ENCODE assay signal across 23 cellular contexts in genomic region chr18:50076245-50076644, GRCh38.
DNase-seq lines count a peak whose midpoint lies in the region; ATAC-seq, FAIRE-seq and TF ChIP-seq lines count a peak whose summit lies in the region.
"Had no signal": no experiment of that assay in that cellular context is flagged by ENCODE, and none has a peak within 500 bp of the region (broad histone marks: within the 10 kb centered on the region; RNA-seq: fewer than 3 reads in every experiment).

No MANE protein-coding gene starts in this region.

- 0 out of 2 replicates have a peak, but pooled peaks cover 4% of the 10 kb centered on the region for H3K9me3 ChIP-seq in BLaER1
- H3K9me3 ChIP-seq in Loucy (ENCODE audit: insufficient read depth, low read depth, low read length) = no peaks in the 10 kb centered on the region
- H3K9me3 ChIP-seq in gastrocnemius medialis = no peaks in the 10 kb centered on the region

- no peak overlapping the region for H2BK120ac ChIP-seq in mesendoderm (ENCODE audit: low read depth, low read length)

- no peaks in the 10 kb centered on the region for H3F3A ChIP-seq in Loucy (ENCODE audit: low read depth)

- no peak overlapping the region for H2BK5ac ChIP-seq in mesendoderm (ENCODE audit: low read length)

- H4K8ac ChIP-seq in mesendoderm (ENCODE audit: low read depth, low read length) = no peak overlapping the region

- H3K4me1 ChIP-seq in BLaER1 (peaks cover 23% of the 10 kb centered on the region), Loucy (ENCODE audit: insufficient read depth, low read length, poor library complexity, severe bottlenecking) (peaks cover 6% of the 10 kb centered on the region), mesendoderm (ENCODE audit: control insufficient read depth, low read depth, low read length) (peaks cover 3% of the 10 kb centered on the region), gastrocnemius medialis (peaks cover 0 to 9% of the 10 kb centered on the region in 2 donors)

- no peaks in the 10 kb centered on the region for H3K9me2 ChIP-seq in Loucy (replicated peaks; ENCODE audit: low read depth, low read length)

- intact Hi-C loops in Right ventricle myocardium inferior (cut with DNase I) = no loop called here
- intact Hi-C loops in gastrocnemius medialis (cut with DNase I; ENCODE audit: low total_unique reads) = no loop called here

- no peak overlapping the region for H3K18ac ChIP-seq in mesendoderm (ENCODE audit: low read length)

- no CpG with 5 or more reads among the region's 7 CpGs for WGBS in mesendoderm (ENCODE audit: extremely low coverage, insufficient coverage, low lambda C conversion rate)

- DNase-seq in bronchial epithelial cell (ENCODE audit: low read depth) (no peak), mesendoderm (no peak), Right ventricle myocardium inferior (ENCODE audit: missing footprints) (no peak), gastrocnemius medialis (no peak), hippocampal formation (lab: John Stamatoyannopoulos, UW) (no peak)
- DNase-seq: EL, GF-D8, H7, HFFc6, KG1, NCI-H1105 treated with DMSO at 0.1 percent for 48 hours, NCI-H1694, NCI-H2081, NCI-H2171, NCI-H345, NCI-H526, PC-3, SHP77 had no signal

- H3K9ac ChIP-seq in BLaER1 (peak overlapping the region; percentile 11; the same call in 1 of the 2 replicates), Loucy (ENCODE audit: low read depth, low read length, poor library complexity, severe bottlenecking) (no peak overlapping the region), mesendoderm (ENCODE audit: low read length) (no peak overlapping the region)

- TF ChIP-seq POLR2A in gastrocnemius medialis (IDR thresholded peaks at IDR 0.05) = no peak

- H3K27ac ChIP-seq in BLaER1 = peak overlapping the region; percentile 58; the same call in 1 of the 2 replicates
- no peak overlapping the region for H3K27ac ChIP-seq in mesendoderm (ENCODE audit: low read depth, low read length)
- no peak overlapping the region for H3K27ac ChIP-seq in gastrocnemius medialis
- H3K27ac ChIP-seq: HL-60 had no signal

- FAIRE-seq in bronchial epithelial cell (lab: Jason Lieb, UNC) = peak; percentile 32
- FAIRE-seq: A204.1 had no signal

- no peak overlapping the region for H4K5ac ChIP-seq in mesendoderm (ENCODE audit: low read length)

- H2AFZ ChIP-seq in Loucy (ENCODE audit: low read length) = no peak overlapping the region; the same call in 1 of the 2 replicates

- H3K4me2 ChIP-seq in BLaER1 (peak overlapping the region; percentile 78), Loucy (ENCODE audit: low read depth, low read length, poor library complexity, severe bottlenecking) (peak overlapping the region; percentile 18), mesendoderm (ENCODE audit: low read length) (no peak overlapping the region)

- H3K36me3 ChIP-seq in BLaER1 (no peaks in the 10 kb centered on the region), Loucy (ENCODE audit: insufficient read depth, low read length) (no peaks in the 10 kb centered on the region), bronchial epithelial cell (ENCODE audit: control insufficient read depth, insufficient read depth, low read length) (no peaks in the 10 kb centered on the region), mesendoderm (ENCODE audit: control insufficient read depth, insufficient read depth, low read length) (no peaks in the 10 kb centered on the region), gastrocnemius medialis (no peaks in the 10 kb centered on the region)

- H2AK5ac ChIP-seq in mesendoderm (ENCODE audit: low read length) = no peak overlapping the region

- H2BK15ac ChIP-seq in mesendoderm (replicated peaks; ENCODE audit: low read depth) = no peak overlapping the region

- peak overlapping the region; percentile 53 for H3K56ac ChIP-seq in mesendoderm (ENCODE audit: low read length)

- H3K23ac ChIP-seq in mesendoderm (ENCODE audit: low read length) = no peak overlapping the region

- H3K4me3 ChIP-seq in BLaER1 (no peak overlapping the region), Loucy (ENCODE audit: low read length, poor library complexity, severe bottlenecking) (no peak overlapping the region), bronchial epithelial cell (ENCODE audit: low read depth, low read length) (no peak overlapping the region), mesendoderm (ENCODE audit: low read length) (no peak overlapping the region), gastrocnemius medialis (no peak overlapping the region)

- ATAC-seq in GM18520 (IDR thresholded peaks at IDR 0.05; ENCODE audit: unreplicated experiment) = no peak
- ATAC-seq in Right ventricle myocardium inferior = no peak
- no peak for ATAC-seq in gastrocnemius medialis
- ATAC-seq: PC-3 had no signal

- no peaks in the 10 kb centered on the region for H3K27me3 ChIP-seq in BLaER1
- H3K27me3 ChIP-seq in Loucy (ENCODE audit: insufficient read depth, low read length, poor library complexity, severe bottlenecking) = no peaks in the 10 kb centered on the region
- H3K27me3 ChIP-seq in bronchial epithelial cell (ENCODE audit: control insufficient read depth, insufficient read depth, low read length) = no peaks in the 10 kb centered on the region
- no peaks in the 10 kb centered on the region for H3K27me3 ChIP-seq in mesendoderm (ENCODE audit: insufficient read depth, low read length, poor library complexity)
- no peaks in the 10 kb centered on the region for H3K27me3 ChIP-seq in gastrocnemius medialis

- in situ Hi-C loops in gastrocnemius medialis (cut with MboI; ENCODE audit: low sequenced_read_pairs in 4 of 4) = no loop called here

- H3K79me2 ChIP-seq in Loucy (ENCODE audit: insufficient read depth, low read length) = no peaks in the 10 kb centered on the region
- no peaks in the 10 kb centered on the region for H3K79me2 ChIP-seq in mesendoderm (ENCODE audit: control insufficient read depth, insufficient read depth, low read length)

- H4K20me1 ChIP-seq in BLaER1 (no peaks in the 10 kb centered on the region), Loucy (ENCODE audit: insufficient read depth, low read length, poor library complexity, severe bottlenecking) (no peaks in the 10 kb centered on the region)

- H3K4ac ChIP-seq in mesendoderm (ENCODE audit: low read depth, low read length) = no peak overlapping the region

- no peaks in the 10 kb centered on the region for H3K79me1 ChIP-seq in mesendoderm (ENCODE audit: low read length)

- no peak for TF ChIP-seq CTCF in Loucy (conservative IDR thresholded peaks at IDR 0.05; ENCODE audit: low read length)
- TF ChIP-seq CTCF in bronchial epithelial cell (IDR thresholded peaks at IDR 0.05; ENCODE audit: insufficient read depth, low read length, severe bottlenecking) = no peak
- no peak for TF ChIP-seq CTCF in gastrocnemius medialis (IDR thresholded peaks at IDR 0.05 in 4 of 5, conservative IDR thresholded peaks at IDR 0.05 in 1 of 5)
